17 cellular contexts compared by ENCODE assay signal in genomic region chr2:128557841-128558241, GRCh38.
A peak's percentile ranks its signal among the peaks of the same experiment; 100 is the strongest.
DNase-seq lines count a peak whose midpoint lies in the region; ATAC-seq, FAIRE-seq and TF ChIP-seq lines count a peak whose summit lies in the region.
"Had no signal": no experiment of that assay in that cellular context is flagged by ENCODE, and none has a peak within 500 bp of the region (broad histone marks: within the 10 kb centered on the region; RNA-seq: fewer than 3 reads in every experiment).

No MANE protein-coding gene starts in this region.

- WGBS in H9 (ENCODE audit: extremely low coverage, insufficient read length, low lambda C conversion rate): no CpG with 5 or more reads among the region's 4 CpGs

- POLR2A ChIA-PET in A673 (lab: Charles Lee; ENCODE audit: low non-redundant PET): no interaction called here

- H3K23me2 ChIP-seq in H9 (ENCODE audit: insufficient read length, low read depth, low read length, poor library complexity, severe bottlenecking): no peaks in the 10 kb centered on the region

- no peak overlapping the region for H3K18ac ChIP-seq in H9 (ENCODE audit: insufficient read length, low read depth, low read length)

- no peaks in the 10 kb centered on the region for H3K36me3 ChIP-seq in A673 (ENCODE audit: insufficient read depth, low read length, poor library complexity, severe bottlenecking)
- H3K36me3 ChIP-seq: WERI-Rb-1 had no signal

- H2BK120ac ChIP-seq in H9 (ENCODE audit: low read depth, low read length, poor library complexity, severe bottlenecking): no peak overlapping the region

- CTCF ChIA-PET in A673 (lab: Charles Lee): no interaction called here

- no peak overlapping the region for H3T11ph ChIP-seq in H9 (ENCODE audit: low read length)

- DNase-seq in A673 (ENCODE audit: low spot score) (peak; percentile 45), DMS79 (lab: John Stamatoyannopoulos, UW) (peak; percentile 27), NOMO-1 treated with DMSO at 0.1 percent for 48 hours (lab: John Stamatoyannopoulos, UW; ENCODE audit: unreplicated experiment) (peak; percentile 80), foreskin fibroblast (peak; percentile 62 to 81), H54 (ENCODE audit: insufficient read length, low spot score) (no peak), posterior cingulate gyrus (no peak), H9 (no peak)
- DNase-seq in stimulated activated effector memory CD8-positive, alpha-beta T cell treated with anti-CD3 and anti-CD28 coated beads, Interleukin-12 subunit alpha, Interleukin-12 subunit beta, amount 100 ng/mL, for 72 hours (ENCODE audit: low spot score in 2 of 2): no peak
- DNase-seq: aorta, DMS53, GOT3, left colon, NCI-H1930, NCI-H526, WERI-Rb-1 had no signal

- no peaks in the 10 kb centered on the region for H3K79me2 ChIP-seq in H9 (ENCODE audit: insufficient read depth, low read length)

- H3K4me2 ChIP-seq in H9 (ENCODE audit: insufficient read depth, insufficient read length, low read length): no peak overlapping the region

- no peak overlapping the region for H2BK12ac ChIP-seq in H9 (ENCODE audit: insufficient read length, low read depth, low read length)

- no peak for TF ChIP-seq CTCF in A673 (conservative IDR thresholded peaks at IDR 0.05; ENCODE audit: low read depth, low read length)
- TF ChIP-seq CTCF in foreskin fibroblast (IDR thresholded peaks at IDR 0.05; ENCODE audit: low read depth, low read length): no peak
- no peak for TF ChIP-seq CTCF in H9 (conservative IDR thresholded peaks at IDR 0.05)

- no peak overlapping the region for H2BK15ac ChIP-seq in H9 (ENCODE audit: low read depth, low read length)

- H3K27ac ChIP-seq in A673 (ENCODE audit: low read depth, low read length, poor library complexity, severe bottlenecking): no peak overlapping the region
- H3K27ac ChIP-seq in H9 (ENCODE audit: insufficient read length, low read depth, low read length): no peak overlapping the region
- H3K27ac ChIP-seq: WERI-Rb-1 had no signal

- no peak overlapping the region for H3K23ac ChIP-seq in H9 (ENCODE audit: insufficient read length, low read depth, low read length)

- no peak overlapping the region for H4K8ac ChIP-seq in H9 (replicated peaks; ENCODE audit: insufficient read length, low read depth, low read length)

- no peak overlapping the region for H4K91ac ChIP-seq in H9 (ENCODE audit: insufficient read length, low read depth, low read length)

- no peak for TF ChIP-seq POLR2A in H54 (IDR thresholded peaks at IDR 0.05; ENCODE audit: low read depth, low read length)

- no TSS peak for BruUV-seq in A673 (replicated peaks; lab: Mats Ljungman, UMichigan)

- H4K5ac ChIP-seq in H9 (ENCODE audit: insufficient read length, low read depth, low read length): no peak overlapping the region

- H2BK20ac ChIP-seq in H9 (ENCODE audit: low read depth, low read length, poor library complexity, severe bottlenecking): no peak overlapping the region

- H3K4me1 Mint-ChIP-seq in stimulated activated effector memory CD8-positive, alpha-beta T cell treated with anti-CD3 and anti-CD28 coated beads, Interleukin-12 subunit alpha, Interleukin-12 subunit beta, amount 100 ng/mL, for 72 hours: no peaks in the 10 kb centered on the region
- H3K4me1 Mint-ChIP-seq in H9: peaks cover 6 to 9% of the 10 kb centered on the region in 2 experiments; a peak in 3 of 4 replicates
- H3K4me1 Mint-ChIP-seq: B cell had no signal

- H3K4me3 Mint-ChIP-seq in stimulated activated effector memory CD8-positive, alpha-beta T cell treated with anti-CD3 and anti-CD28 coated beads, Interleukin-12 subunit alpha, Interleukin-12 subunit beta, amount 100 ng/mL, for 72 hours: no peak overlapping the region
- H3K4me3 Mint-ChIP-seq in H9: no peak overlapping the region
- H3K4me3 Mint-ChIP-seq: B cell had no signal

- H3K4me3 ChIP-seq in A673 (ENCODE audit: low read depth, low read length, poor library complexity, severe bottlenecking): no peak overlapping the region
- H3K4me3 ChIP-seq in foreskin fibroblast (ENCODE audit: low read depth in 1 of 2, low read length in 2 of 2): no peak overlapping the region

- H3K4me1 ChIP-seq in A673 (ENCODE audit: insufficient read depth, low read length, poor library complexity, severe bottlenecking) (peaks cover 15% of the 10 kb centered on the region), H9 (ENCODE audit: insufficient read depth, low read length) (peaks cover 2% of the 10 kb centered on the region; the same call in 1 of the 2 replicates)

- H3K27me3 ChIP-seq in A673 (replicated peaks; ENCODE audit: insufficient read depth, low read depth, low read length, poor library complexity) (no peaks in the 10 kb centered on the region), H9 (ENCODE audit: insufficient read depth, low read length) (no peaks in the 10 kb centered on the region)

- no peak for ATAC-seq in stimulated activated effector memory CD8-positive, alpha-beta T cell treated with anti-CD3 and anti-CD28 coated beads, Interleukin-12 subunit alpha, Interleukin-12 subunit beta, amount 100 ng/mL, for 72 hours
- ATAC-seq: left colon had no signal

- no peak overlapping the region for H3K9ac ChIP-seq in H9 (ENCODE audit: extremely low read depth, insufficient read length, low read length)

- H2AK5ac ChIP-seq in H9 (ENCODE audit: insufficient read length, low read length): no peak overlapping the region

- intact Hi-C loops in A673 (cut with micrococcal nuclease; ENCODE audit: unreplicated experiment): no loop called here
- intact Hi-C loops in posterior cingulate gyrus (cut with DNase I): no loop called here

- H3K79me1 ChIP-seq in H9 (ENCODE audit: insufficient read depth, low read depth, low read length, poor library complexity, severe bottlenecking): no peaks in the 10 kb centered on the region

- H3K56ac ChIP-seq in H9 (ENCODE audit: insufficient read length, low read depth, low read length): no peak overlapping the region

- H3K4ac ChIP-seq in H9 (ENCODE audit: low read depth, low read length): no peak overlapping the region

- FAIRE-seq in H54 (lab: Jason Lieb, UNC): no peak
- FAIRE-seq: colon had no signal

- no peaks in the 10 kb centered on the region for H4K20me1 ChIP-seq in H9 (ENCODE audit: control insufficient read depth, insufficient read depth, insufficient read length)

- H3K27me3 Mint-ChIP-seq in H9 (ENCODE audit: low read depth): peaks cover 12% of the 10 kb centered on the region

- no peak overlapping the region for H3K14ac ChIP-seq in H9 (ENCODE audit: insufficient read depth, low read length)

- H3K9me3 Mint-ChIP-seq in stimulated activated effector memory CD8-positive, alpha-beta T cell treated with anti-CD3 and anti-CD28 coated beads, Interleukin-12 subunit alpha, Interleukin-12 subunit beta, amount 100 ng/mL, for 72 hours: no peaks in the 10 kb centered on the region
- peaks cover 0 to 3% of the 10 kb centered on the region in 2 experiments; a peak in 3 of 5 replicates for H3K9me3 Mint-ChIP-seq in H9

- H3K9me3 ChIP-seq in A673 (ENCODE audit: low read depth, low read length, poor library complexity, severe bottlenecking) (no peaks in the 10 kb centered on the region), H9 (ENCODE audit: control insufficient read depth, low read depth, low read length) (no peaks in the 10 kb centered on the region)

- H3K36me3 Mint-ChIP-seq in stimulated activated effector memory CD8-positive, alpha-beta T cell treated with anti-CD3 and anti-CD28 coated beads, Interleukin-12 subunit alpha, Interleukin-12 subunit beta, amount 100 ng/mL, for 72 hours: no peaks in the 10 kb centered on the region
- peaks cover 3 to 8% (median 6%) of the 10 kb centered on the region in 3 experiments; a peak in 5 of 7 replicates for H3K36me3 Mint-ChIP-seq in H9 (ENCODE audit: insufficient read depth in 1 of 3, low read depth in 3 of 3)

- no peak overlapping the region for H3K27ac Mint-ChIP-seq in stimulated activated effector memory CD8-positive, alpha-beta T cell treated with anti-CD3 and anti-CD28 coated beads, Interleukin-12 subunit alpha, Interleukin-12 subunit beta, amount 100 ng/mL, for 72 hours
- no peak overlapping the region for H3K27ac Mint-ChIP-seq in H9
- H3K27ac Mint-ChIP-seq: B cell had no signal

- H2BK5ac ChIP-seq in H9 (ENCODE audit: insufficient read length, low read length): no peak overlapping the region

- no peak overlapping the region for H2AFZ ChIP-seq in H9 (ENCODE audit: low read length)

Comparison
In these comparisons a context has a peak if more than half of its experiments do, and no peak if none do; other contexts are left out.
1. DNase-seq: peak in A673 (single experiment), DMS79 (single experiment), NOMO-1 treated with DMSO at 0.1 percent for 48 hours (single experiment) and foreskin fibroblast (2 of 2); none in H54 (single experiment), stimulated activated effector memory CD8-positive, alpha-beta T cell treated with anti-CD3 and anti-CD28 coated beads, Interleukin-12 subunit alpha, Interleukin-12 subunit beta, amount 100 ng/mL, for 72 hours (0 of 2), posterior cingulate gyrus (0 of 10) and H9 (single experiment).